In the genomic region with DNA sequence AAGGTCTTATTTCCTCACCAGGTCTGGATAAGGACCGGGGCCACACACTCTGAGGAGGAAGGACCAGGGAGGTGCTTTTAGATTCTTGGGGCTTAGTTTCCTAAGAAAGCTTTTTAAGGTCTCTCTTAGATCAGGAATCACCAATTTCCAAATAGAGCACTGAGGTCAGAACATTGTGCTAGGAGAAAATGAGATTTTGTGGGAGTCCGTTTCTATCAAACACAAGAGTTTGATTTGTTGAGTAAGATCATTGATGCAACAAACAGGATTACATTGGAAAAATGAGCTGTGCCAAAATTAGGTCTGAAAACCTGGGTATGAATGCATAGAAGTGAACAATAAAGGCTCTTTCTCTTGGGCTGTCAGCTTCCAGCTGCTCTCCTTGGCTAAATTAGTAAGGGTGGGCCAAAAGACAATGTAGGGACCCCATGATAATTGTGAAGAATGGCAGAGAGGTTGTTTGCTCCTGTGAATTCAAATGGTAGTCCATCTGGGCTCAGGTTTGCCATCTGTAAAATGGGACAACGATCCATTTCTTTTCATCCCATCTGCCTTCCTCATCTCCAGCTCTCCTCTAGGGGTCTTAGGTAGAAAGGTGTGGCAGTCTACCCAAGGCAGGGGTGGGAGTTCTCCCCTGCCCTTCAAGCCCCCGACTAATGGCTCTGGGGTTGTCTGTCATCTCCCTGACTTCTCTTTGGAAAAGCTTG, we compare ENCODE assay signal across 28 cellular contexts. TPM values are rescaled to one million over a fixed set of nuclear protein-coding genes. Genes with fewer than 3 reads are reported as not detected.
DNase-seq lines count a peak whose midpoint lies in the region; ATAC-seq and TF ChIP-seq lines count a peak whose summit lies in the region.
"Had no signal": no experiment of that assay in that cellular context is flagged by ENCODE, and none has a peak within 500 bp of the region (broad histone marks: within the 10 kb centered on the region; RNA-seq: fewer than 3 reads in every experiment).

No MANE protein-coding gene starts in this region.

- no peaks in the 10 kb centered on the region for H3K9me3 Mint-ChIP-seq in H9
- H3K9me3 Mint-ChIP-seq: activated T-helper 17 cell treated with anti-CD3 and anti-CD28 coated beads, Interleukin-2, amount 50 U/mL, for 72 hours; CD8-positive, alpha-beta memory T cell; stimulated activated naive B cell treated with anti-CD40 and anti-IgM and Interleukin-4, amounts not matched to agents 10 μg/mL and 1 μg/mL and 100 μg/mL, for 72 hours had no signal

- intact Hi-C loops in body of pancreas (cut with DNase I) = no loop called here
- intact Hi-C loops in spleen (cut with DNase I; ENCODE audit: low total_unique reads) = no loop called here
- intact Hi-C loops in uterus (cut with DNase I; ENCODE audit: low total_unique reads) = no loop called here

- no peak for ATAC-seq in body of pancreas
- ATAC-seq in left lobe of liver = peak; percentile 31
- ATAC-seq: activated CD4-positive, alpha-beta T cell treated with anti-CD3 and anti-CD28 coated beads for 36 hours; activated CD8-positive, alpha-beta T cell treated with anti-CD3 and anti-CD28 coated beads, Interleukin-2, amount 10 ng/mL, durations not matched to agents 7 days and 5 days; activated T-helper 17 cell treated with anti-CD3 and anti-CD28 coated beads, Interleukin-2, amount 50 U/mL, for 72 hours; stimulated activated naive B cell treated with anti-CD40 and anti-IgM and Interleukin-4, amounts not matched to agents 10 μg/mL and 1 μg/mL and 100 μg/mL, for 72 hours had no signal

- no peak overlapping the region for H2BK20ac ChIP-seq in H9 (ENCODE audit: low read depth, low read length, poor library complexity, severe bottlenecking)

- no peaks in the 10 kb centered on the region for H3F3A ChIP-seq in smooth muscle cell (ENCODE audit: low read depth)

- H3K79me1 ChIP-seq in H9 (ENCODE audit: insufficient read depth, low read depth, low read length, poor library complexity, severe bottlenecking) (peaks cover 8% of the 10 kb centered on the region), mesendoderm (ENCODE audit: low read length) (peaks cover 8% of the 10 kb centered on the region)

- no peak for TF ChIP-seq POLR2A in body of pancreas (IDR thresholded peaks at IDR 0.05)
- TF ChIP-seq POLR2A in spleen (IDR thresholded peaks at IDR 0.05) = no peak
- TF ChIP-seq POLR2A in uterus (IDR thresholded peaks at IDR 0.05) = no peak

- H3K23ac ChIP-seq in H9 (ENCODE audit: insufficient read length, low read depth, low read length) = no peak overlapping the region
- H3K23ac ChIP-seq in mesendoderm (ENCODE audit: low read length) = no peak overlapping the region

- H4K20me1 ChIP-seq in H9 (ENCODE audit: control insufficient read depth, insufficient read depth, insufficient read length) (no peaks in the 10 kb centered on the region), smooth muscle cell (ENCODE audit: low read depth) (no peaks in the 10 kb centered on the region)

- TF ChIP-seq CTCF in H9 (conservative IDR thresholded peaks at IDR 0.05) (no peak), body of pancreas (IDR thresholded peaks at IDR 0.05) (no peak), spleen (IDR thresholded peaks at IDR 0.05 in 8 of 11, conservative IDR thresholded peaks at IDR 0.05 in 3 of 11) (no peak), uterus (IDR thresholded peaks at IDR 0.05) (no peak), GM10266 (IDR thresholded peaks at IDR 0.05; ENCODE audit: control insufficient read depth, insufficient read depth, low read depth, missing control alignments) (no peak), smooth muscle cell (IDR thresholded peaks at IDR 0.05; ENCODE audit: borderline replicate concordance, insufficient read depth, poor library complexity, severe bottlenecking) (no peak)

- H2BK12ac ChIP-seq in H9 (ENCODE audit: insufficient read length, low read depth, low read length) = no peak overlapping the region

- H3K9me3 ChIP-seq in H9 (ENCODE audit: control insufficient read depth, low read depth, low read length) = no peaks in the 10 kb centered on the region
- H3K9me3 ChIP-seq in body of pancreas = no peaks in the 10 kb centered on the region
- no peaks in the 10 kb centered on the region for H3K9me3 ChIP-seq in spleen
- no peaks in the 10 kb centered on the region for H3K9me3 ChIP-seq in uterus
- no peaks in the 10 kb centered on the region for H3K9me3 ChIP-seq in smooth muscle cell (replicated peaks; ENCODE audit: low read depth)
- H3K9me3 ChIP-seq: left lung, Peyer's patch, vagina had no signal

- H2BK5ac ChIP-seq in H9 (ENCODE audit: insufficient read length, low read length) = no peak overlapping the region
- no peak overlapping the region for H2BK5ac ChIP-seq in mesendoderm (ENCODE audit: low read length)

- no peak overlapping the region for H4K5ac ChIP-seq in H9 (ENCODE audit: insufficient read length, low read depth, low read length)
- H4K5ac ChIP-seq in mesendoderm (ENCODE audit: low read length) = no peak overlapping the region

- no peak overlapping the region for H3K4me3 Mint-ChIP-seq in H9
- H3K4me3 Mint-ChIP-seq: activated CD4-positive, alpha-beta T cell treated with anti-CD3 and anti-CD28 coated beads for 36 hours; activated CD8-positive, alpha-beta T cell treated with anti-CD3 and anti-CD28 coated beads, Interleukin-2, amount 10 ng/mL, durations not matched to agents 7 days and 5 days; activated T-helper 17 cell treated with anti-CD3 and anti-CD28 coated beads, Interleukin-2, amount 50 U/mL, for 72 hours; CD8-positive, alpha-beta memory T cell; stimulated activated naive B cell treated with anti-CD40 and anti-IgM and Interleukin-4, amounts not matched to agents 10 μg/mL and 1 μg/mL and 100 μg/mL, for 72 hours had no signal

- DNase-seq in H9 (no peak), body of pancreas (no peak), left lobe of liver (ENCODE audit: low spot score) (no peak), spleen (peak; percentile 4), uterus (no peak), GM10266 (ENCODE audit: extremely low spot score) (no peak), smooth muscle cell (lab: John Stamatoyannopoulos, UW; ENCODE audit: unreplicated experiment) (no peak), mesendoderm (no peak)
- DNase-seq: activated CD4-positive, alpha-beta T cell treated with anti-CD3 and anti-CD28 coated beads for 36 hours; activated naive CD4-positive, alpha-beta T cell treated with anti-CD3 and anti-CD28 coated beads, Interleukin-2, amount 50 U/mL, for 16 hours; amygdala; CD8-positive, alpha-beta memory T cell; DMS 273 treated with DMSO at 0.1 percent for 48 hours; effector CD4-positive, alpha-beta T cell; glutamatergic neuron; KG1; left lung; MM.1S; NCI-H2081; NCI-H226; Peyer's patch; SIG-M5; stimulated activated naive B cell treated with anti-CD40 and anti-IgM and Interleukin-4, amounts not matched to agents 10 μg/mL and 1 μg/mL and 100 μg/mL, for 72 hours; T1000 had no signal

- peak overlapping the region in 2 of 3 experiments; percentile 65 to 82; a peak in 4 of 7 replicates for H3K27ac Mint-ChIP-seq in H9
- H3K27ac Mint-ChIP-seq: activated CD4-positive, alpha-beta T cell treated with anti-CD3 and anti-CD28 coated beads for 36 hours; activated CD8-positive, alpha-beta T cell treated with anti-CD3 and anti-CD28 coated beads, Interleukin-2, amount 10 ng/mL, durations not matched to agents 7 days and 5 days; activated T-helper 17 cell treated with anti-CD3 and anti-CD28 coated beads, Interleukin-2, amount 50 U/mL, for 72 hours; CD8-positive, alpha-beta memory T cell; stimulated activated naive B cell treated with anti-CD40 and anti-IgM and Interleukin-4, amounts not matched to agents 10 μg/mL and 1 μg/mL and 100 μg/mL, for 72 hours had no signal

- H3K4me1 ChIP-seq in H9 (ENCODE audit: insufficient read depth, low read length) = peaks cover 5% of the 10 kb centered on the region; the same call in 1 of the 2 replicates
- H3K4me1 ChIP-seq in body of pancreas = peaks cover 73% of the 10 kb centered on the region
- H3K4me1 ChIP-seq in spleen = peaks cover 0 to 38% (median 3%) of the 10 kb centered on the region in 6 donors
- no peaks in the 10 kb centered on the region for H3K4me1 ChIP-seq in uterus
- no peaks in the 10 kb centered on the region for H3K4me1 ChIP-seq in smooth muscle cell (ENCODE audit: low read depth)
- H3K4me1 ChIP-seq in mesendoderm (ENCODE audit: control insufficient read depth, low read depth, low read length) = no peaks in the 10 kb centered on the region
- H3K4me1 ChIP-seq: left lung had no signal

- H2BK120ac ChIP-seq in H9 (ENCODE audit: low read depth, low read length, poor library complexity, severe bottlenecking) = no peak overlapping the region
- no peak overlapping the region for H2BK120ac ChIP-seq in mesendoderm (ENCODE audit: low read depth, low read length)

- H2AK5ac ChIP-seq in H9 (ENCODE audit: insufficient read length, low read length) (no peak overlapping the region), mesendoderm (ENCODE audit: low read length) (no peak overlapping the region)

- H2AFZ ChIP-seq in H9 (ENCODE audit: low read length) (no peak overlapping the region), smooth muscle cell (ENCODE audit: low read depth) (no peak overlapping the region)

- no CpG with 5 or more reads among the region's 4 CpGs for WGBS in H9 (ENCODE audit: extremely low coverage, insufficient read length, low lambda C conversion rate)
- 82 to 84% methylated on average over 4 of the region's 4 CpGs for WGBS in body of pancreas, 2 donors
- WGBS in spleen, 5 donors = 80 to 94% (median 89%) methylated on average over 4 of the region's 4 CpGs
- WGBS in smooth muscle cell (ENCODE audit: low lambda C conversion rate) = 94% methylated on average over 4 of the region's 4 CpGs
- no CpG with 5 or more reads among the region's 4 CpGs for WGBS in mesendoderm (ENCODE audit: extremely low coverage, insufficient coverage, low lambda C conversion rate)

- H3K9ac ChIP-seq in H9 (ENCODE audit: extremely low read depth, insufficient read length, low read length) (no peak overlapping the region), smooth muscle cell (ENCODE audit: low read depth) (no peak overlapping the region), mesendoderm (ENCODE audit: low read length) (no peak overlapping the region)

- H3K36me3 Mint-ChIP-seq in H9 (ENCODE audit: insufficient read depth in 1 of 3, low read depth in 3 of 3) = peaks cover 14 to 55% (median 32%) of the 10 kb centered on the region in 3 experiments; a peak in 6 of 7 replicates
- H3K36me3 Mint-ChIP-seq: CD8-positive, alpha-beta memory T cell; stimulated activated naive B cell treated with anti-CD40 and anti-IgM and Interleukin-4, amounts not matched to agents 10 μg/mL and 1 μg/mL and 100 μg/mL, for 72 hours had no signal

- H4K8ac ChIP-seq in H9 (replicated peaks; ENCODE audit: insufficient read length, low read depth, low read length) (no peak overlapping the region), mesendoderm (ENCODE audit: low read depth, low read length) (no peak overlapping the region)

- H3K18ac ChIP-seq in H9 (ENCODE audit: insufficient read length, low read depth, low read length) (no peak overlapping the region), mesendoderm (ENCODE audit: low read length) (no peak overlapping the region)

- H3K4ac ChIP-seq in H9 (ENCODE audit: low read depth, low read length) (no peak overlapping the region), mesendoderm (ENCODE audit: low read depth, low read length) (no peak overlapping the region)

- no peak overlapping the region for H3K14ac ChIP-seq in H9 (ENCODE audit: insufficient read depth, low read length)

- H3K4me2 ChIP-seq in H9 (ENCODE audit: insufficient read depth, insufficient read length, low read length) (no peak overlapping the region), smooth muscle cell (no peak overlapping the region), mesendoderm (ENCODE audit: low read length) (no peak overlapping the region)

- peaks cover 49 to 63% of the 10 kb centered on the region in 2 experiments for H3K4me1 Mint-ChIP-seq in H9
- H3K4me1 Mint-ChIP-seq: activated CD4-positive, alpha-beta T cell treated with anti-CD3 and anti-CD28 coated beads for 36 hours; activated T-helper 17 cell treated with anti-CD3 and anti-CD28 coated beads, Interleukin-2, amount 50 U/mL, for 72 hours; CD8-positive, alpha-beta memory T cell; stimulated activated naive B cell treated with anti-CD40 and anti-IgM and Interleukin-4, amounts not matched to agents 10 μg/mL and 1 μg/mL and 100 μg/mL, for 72 hours had no signal

- H3K56ac ChIP-seq in H9 (ENCODE audit: insufficient read length, low read depth, low read length) (no peak overlapping the region), mesendoderm (ENCODE audit: low read length) (no peak overlapping the region)

- H3K27ac ChIP-seq in H9 (ENCODE audit: insufficient read length, low read depth, low read length) = no peak overlapping the region
- peak overlapping the region; percentile 18 to 92 (median 88) for H3K27ac ChIP-seq in body of pancreas
- H3K27ac ChIP-seq in spleen = peak overlapping the region in 3 of 8 donors; percentile 14 to 56 (median 18)
- H3K27ac ChIP-seq in uterus = no peak overlapping the region
- no peak overlapping the region for H3K27ac ChIP-seq in smooth muscle cell (ENCODE audit: low read depth)
- H3K27ac ChIP-seq in mesendoderm (ENCODE audit: low read depth, low read length) = no peak overlapping the region
- H3K27ac ChIP-seq: left lung, Peyer's patch, vagina, VCaP had no signal

- no peak overlapping the region for H3T11ph ChIP-seq in H9 (ENCODE audit: low read length)

- H2BK15ac ChIP-seq in H9 (ENCODE audit: low read depth, low read length) (no peak overlapping the region), mesendoderm (replicated peaks; ENCODE audit: low read depth) (no peak overlapping the region)

- no peak overlapping the region for H3K4me3 ChIP-seq in body of pancreas
- H3K4me3 ChIP-seq in spleen = no peak overlapping the region
- no peak overlapping the region for H3K4me3 ChIP-seq in uterus
- no peak overlapping the region for H3K4me3 ChIP-seq in smooth muscle cell
- H3K4me3 ChIP-seq in mesendoderm (ENCODE audit: low read length) = no peak overlapping the region
- H3K4me3 ChIP-seq: left lung, Peyer's patch, vagina had no signal

- H3K23me2 ChIP-seq in H9 (ENCODE audit: insufficient read length, low read depth, low read length, poor library complexity, severe bottlenecking) = no peaks in the 10 kb centered on the region

- H3K27me3 ChIP-seq in H9 (ENCODE audit: insufficient read depth, low read length) (no peaks in the 10 kb centered on the region), body of pancreas (no peaks in the 10 kb centered on the region), spleen (replicated peaks in 1 of 7) (no peaks in the 10 kb centered on the region), uterus (no peaks in the 10 kb centered on the region), smooth muscle cell (ENCODE audit: low read depth) (no peaks in the 10 kb centered on the region), mesendoderm (ENCODE audit: insufficient read depth, low read length, poor library complexity) (no peaks in the 10 kb centered on the region)
- H3K27me3 ChIP-seq: left lung, Peyer's patch, vagina had no signal

- H3K36me3 ChIP-seq in body of pancreas (replicated peaks in 1 of 2; ENCODE audit: insufficient read depth in 1 of 2, low read depth in 2 of 2) (no peaks in the 10 kb centered on the region), spleen (peaks cover 0 to 11% (median 0%) of the 10 kb centered on the region in 6 donors), uterus (no peaks in the 10 kb centered on the region), smooth muscle cell (ENCODE audit: low read depth) (no peaks in the 10 kb centered on the region), mesendoderm (ENCODE audit: control insufficient read depth, insufficient read depth, low read length) (no peaks in the 10 kb centered on the region)
- H3K36me3 ChIP-seq: left lung, Peyer's patch, vagina had no signal

- H3K79me2 ChIP-seq in H9 (ENCODE audit: insufficient read depth, low read length) (peaks cover 24% of the 10 kb centered on the region; the same call in 1 of the 2 replicates), smooth muscle cell (ENCODE audit: low read depth) (peaks cover 12% of the 10 kb centered on the region), mesendoderm (ENCODE audit: control insufficient read depth, insufficient read depth, low read length) (peaks cover 5% of the 10 kb centered on the region)

- H4K91ac ChIP-seq in H9 (ENCODE audit: insufficient read length, low read depth, low read length) = no peak overlapping the region

- H3K27me3 Mint-ChIP-seq in H9 (ENCODE audit: low read depth) = no peaks in the 10 kb centered on the region
- H3K27me3 Mint-ChIP-seq: activated CD4-positive, alpha-beta T cell treated with anti-CD3 and anti-CD28 coated beads for 36 hours had no signal

RNA-seq across cellular contexts. Expression of a gene that starts 20.0 kb away (rescaled TPM):
- 363 and 366 TPM in 2 replicates for total RNA-seq in H9 (2021)
- 100 to 1,000 TPM; 129 to 170 TPM for total RNA-seq in body of pancreas
- 404 TPM for total RNA-seq in left lobe of liver
- total RNA-seq in spleen = 100 to 1,000 TPM; 140 to 334 (median 277) TPM
- 100 to 1,000 TPM in 2 of 3 donors, 10 to 100 TPM in 1; 61.3 to 162 (median 142) TPM for polyA plus RNA-seq in spleen
- total RNA-seq in uterus = 100 to 1,000 TPM in 2 of 4 donors, 10 to 100 TPM in 2; 59.5 to 398 (median 102) TPM
- total RNA-seq in smooth muscle cell = 143 and 162 TPM in 2 replicates
- 225 and 416 TPM in 2 replicates for polyA plus RNA-seq in smooth muscle cell
- polyA plus RNA-seq in mesendoderm (2013, experiment 1 of 2) = 158 TPM
- polyA plus RNA-seq in mesendoderm (2013, experiment 2 of 2) = 159 TPM

RNA-seq across cellular contexts. Expression of a gene that starts 42.1 kb away (rescaled TPM):
- total RNA-seq in H9 (2021) (0.61 and 0.90 TPM in 2 replicates), body of pancreas (100 to 1,000 TPM in 1 of 2 donors, 10 to 100 TPM in 1; 35.8 to 415 TPM), left lobe of liver (55.4 TPM), spleen (100 to 1,000 TPM in 1 of 7 donors, 10 to 100 TPM in 6; 23.4 to 114 (median 34.5) TPM), uterus (1,000 to 10,000 TPM in 1 of 4 donors, 100 to 1,000 TPM in 3; 480 to 2,812 (median 618) TPM), smooth muscle cell (766 and 787 TPM in 2 replicates)
- polyA plus RNA-seq in spleen (10 to 100 TPM in 2 of 3 donors, 1 to 10 TPM in 1; 5.0 to 18.1 (median 15.6) TPM), smooth muscle cell (381 and 426 TPM in 2 replicates)
- 0.35 TPM for polyA plus RNA-seq in mesendoderm (2013, experiment 1 of 2)
- polyA plus RNA-seq in mesendoderm (2013, experiment 2 of 2) = 0.32 TPM
- total RNA-seq: activated CD4-positive, alpha-beta T cell treated with anti-CD3 and anti-CD28 coated beads for 36 hours; activated T-helper 17 cell treated with anti-CD3 and anti-CD28 coated beads, Interleukin-2, amount 50 U/mL, for 72 hours; CD8-positive, alpha-beta memory T cell had no signal
- polyA plus RNA-seq: CD8-positive, alpha-beta memory T cell had no signal

Comparison
In these comparisons a context has a peak if more than half of its experiments do, and no peak if none do; other contexts are left out.
1. H3K27ac ChIP-seq: peak in body of pancreas (4 of 4); none in H9 (single experiment), uterus (0 of 2), smooth muscle cell (single experiment) and mesendoderm (single experiment).
2. RNA of a gene that starts 42.1 kb away (total RNA-seq): 766 to 787 TPM in smooth muscle cell, 480 to 2,812 TPM in uterus, 35.8 to 415 TPM in body of pancreas, 55.4 TPM in left lobe of liver (single experiment) and 23.4 to 114 TPM in spleen; 0.61 to 0.90 TPM in H9; every median in the first group is over 10 times any median in the second.